8 cellular contexts compared by ENCODE assay signal in the genomic region with DNA sequence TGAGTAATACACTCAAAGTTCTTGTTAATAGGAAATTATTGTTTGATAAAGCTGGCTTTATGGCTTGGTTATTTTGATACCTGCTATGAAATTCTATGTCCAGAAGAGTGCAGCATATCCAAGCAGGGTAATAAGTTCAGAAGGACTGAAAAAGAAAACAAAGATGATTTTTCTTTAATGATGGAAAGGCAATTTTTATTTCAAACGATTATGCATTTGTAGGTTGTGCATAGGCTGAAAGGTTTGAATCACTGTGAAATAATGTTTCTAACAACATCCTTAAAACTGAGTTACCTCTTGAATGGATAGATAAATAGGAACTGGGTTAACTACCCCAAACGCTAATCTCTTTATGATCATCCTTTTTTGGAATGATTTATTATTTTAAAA. TPM values are rescaled to one million over a fixed set of nuclear protein-coding genes. Genes with fewer than 3 reads are reported as not detected.
DNase-seq lines count a peak whose midpoint lies in the region; ATAC-seq and TF ChIP-seq lines count a peak whose summit lies in the region.

No MANE protein-coding gene starts in this region.

- peak overlapping the region in 1 of 2 donors; percentile 81 for H3K4me3 ChIP-seq in cardiac fibroblast (replicated peaks in 1 of 2; ENCODE audit: low read depth in 2 of 2, low read length in 2 of 2)
- peak overlapping the region; percentile 85 for H3K4me3 ChIP-seq in naive thymus-derived CD4-positive, alpha-beta T cell (ENCODE audit: low read length)

- H3K36me3 Mint-ChIP-seq in activated naive CD4-positive, alpha-beta T cell treated with anti-CD3 and anti-CD28 coated beads for 36 hours (ENCODE audit: low read depth) = peaks cover 11% of the 10 kb centered on the region
- peaks cover 0 to 15% (median 0%) of the 10 kb centered on the region in 5 donors for H3K36me3 Mint-ChIP-seq in naive thymus-derived CD4-positive, alpha-beta T cell

- peaks cover 0 to 9% (median 0%) of the 10 kb centered on the region in 3 experiments for H3K36me3 ChIP-seq in naive thymus-derived CD4-positive, alpha-beta T cell (ENCODE audit: control insufficient read depth in 2 of 3, insufficient read depth in 3 of 3, low read length in 3 of 3)

- no peaks in the 10 kb centered on the region for H3K27me3 ChIP-seq in naive thymus-derived CD4-positive, alpha-beta T cell (ENCODE audit: control insufficient read depth in 2 of 2, insufficient read depth in 2 of 2, low read length in 2 of 2)

- POLR2A ChIA-PET in naive thymus-derived CD4-positive, alpha-beta T cell (lab: Charles Lee) = interaction anchor here (0.7 to 1.3 kb wide), 4 partner anchors 13 to 75 kb away, joined by 3 to 6 read pairs (median 4); no protein-coding TSS in a partner anchor

- no peak overlapping the region for H3K27ac ChIP-seq in naive thymus-derived CD4-positive, alpha-beta T cell (ENCODE audit: low read depth, low read length)

- intact Hi-C loops in activated naive CD4-positive, alpha-beta T cell treated with anti-CD3 and anti-CD28 coated beads for 36 hours (cut with micrococcal nuclease) = loop anchor here (2.0 to 5.0 kb wide), 5 partner anchors 276 to 706 kb away; no protein-coding TSS in a partner anchor
- intact Hi-C loops in naive thymus-derived CD4-positive, alpha-beta T cell (cut with micrococcal nuclease) = loop anchor here (1.0 to 10.0 kb wide), 12 partner anchors 36 to 1984 kb away; partner anchors contain the start of gene TBC1D32 (in 1 of the 2)

- no peak for DNase-seq in activated naive CD4-positive, alpha-beta T cell treated with anti-CD3 and anti-CD28 coated beads for 36 hours
- no peak for DNase-seq in activated naive CD4-positive, alpha-beta T cell treated with Interleukin-2 at 50 U/mL for 16 hours
- DNase-seq in NCI-H526 (lab: John Stamatoyannopoulos, UW) (peak; percentile 45 to 61), cardiac fibroblast (ENCODE audit: low read depth in 2 of 2) (peak; percentile 70 to 74), SKM-1 treated with dmso at 0.1 percent for 144 hours (lab: John Stamatoyannopoulos, UW; ENCODE audit: unreplicated experiment) (no peak)
- peak in 3 of 9 donors; percentile 20 for DNase-seq in naive thymus-derived CD4-positive, alpha-beta T cell

- H3K4me1 ChIP-seq in naive thymus-derived CD4-positive, alpha-beta T cell (ENCODE audit: control insufficient read depth in 2 of 2, insufficient read depth in 2 of 2, low read length in 2 of 2) = peaks cover 9% of the 10 kb centered on the region in 2 donors

- CTCF ChIA-PET in activated naive CD4-positive, alpha-beta T cell treated with anti-CD3 and anti-CD28 coated beads for 36 hours (lab: Charles Lee) = interaction anchor here (0.5 to 2.1 kb wide), 12 partner anchors 11 to 391 kb away, joined by 3 to 10 read pairs (median 3); no protein-coding TSS in a partner anchor
- CTCF ChIA-PET in naive thymus-derived CD4-positive, alpha-beta T cell (lab: Charles Lee) = interaction anchor here (0.7 to 1.7 kb wide), 3 partner anchors 10 to 36 kb away, joined by 4 to 6 read pairs (median 6); no protein-coding TSS in a partner anchor

- no peaks in the 10 kb centered on the region for H3K9me3 ChIP-seq in naive thymus-derived CD4-positive, alpha-beta T cell (ENCODE audit: control insufficient read depth in 2 of 3, low read length in 3 of 3)

- ATAC-seq in naive thymus-derived CD4-positive, alpha-beta T cell = no peak
- no peak for ATAC-seq in HG02571 (IDR thresholded peaks at IDR 0.05; ENCODE audit: unreplicated experiment)
- ATAC-seq in HG03442 (IDR thresholded peaks at IDR 0.05; ENCODE audit: unreplicated experiment) = no peak

- peak; percentile 55 for TF ChIP-seq CTCF in cardiac fibroblast (IDR thresholded peaks at IDR 0.05; ENCODE audit: low read depth, low read length)

- H3K27me3 Mint-ChIP-seq in activated naive CD4-positive, alpha-beta T cell treated with anti-CD3 and anti-CD28 coated beads for 36 hours (ENCODE audit: low read depth) = no peaks in the 10 kb centered on the region
- H3K27me3 Mint-ChIP-seq in naive thymus-derived CD4-positive, alpha-beta T cell = no peaks in the 10 kb centered on the region

- peak overlapping the region; percentile 83 for H3K4me3 Mint-ChIP-seq in activated naive CD4-positive, alpha-beta T cell treated with anti-CD3 and anti-CD28 coated beads for 36 hours
- peak overlapping the region; percentile 82 to 99 (median 88) for H3K4me3 Mint-ChIP-seq in naive thymus-derived CD4-positive, alpha-beta T cell

- H3K4me1 Mint-ChIP-seq in activated naive CD4-positive, alpha-beta T cell treated with anti-CD3 and anti-CD28 coated beads for 36 hours (ENCODE audit: low read depth) = peaks cover 24% of the 10 kb centered on the region
- H3K4me1 Mint-ChIP-seq in naive thymus-derived CD4-positive, alpha-beta T cell = peaks cover 8 to 45% (median 38%) of the 10 kb centered on the region in 7 donors

- H3K9me3 Mint-ChIP-seq in activated naive CD4-positive, alpha-beta T cell treated with anti-CD3 and anti-CD28 coated beads for 36 hours = no peaks in the 10 kb centered on the region
- H3K9me3 Mint-ChIP-seq in naive thymus-derived CD4-positive, alpha-beta T cell = no peaks in the 10 kb centered on the region

- no peak overlapping the region for H3K27ac Mint-ChIP-seq in activated naive CD4-positive, alpha-beta T cell treated with anti-CD3 and anti-CD28 coated beads for 36 hours
- peak overlapping the region in 6 of 9 donors; percentile 51 to 96 (median 86) for H3K27ac Mint-ChIP-seq in naive thymus-derived CD4-positive, alpha-beta T cell

RNA-seq across cellular contexts. Expression of gene MAN1A1, which starts 1.4 kb away (rescaled TPM):
- total RNA-seq in activated naive CD4-positive, alpha-beta T cell treated with anti-CD3 and anti-CD28 coated beads for 36 hours = 10 to 100 TPM; 14.8 to 15.1 TPM
- 10 to 100 TPM in 2 of 5 experiments, 1 to 10 TPM in 3; 8.3 to 22.3 (median 8.5) TPM for total RNA-seq in naive thymus-derived CD4-positive, alpha-beta T cell
- 1 to 10 TPM; 5.4 to 7.1 TPM for polyA plus RNA-seq in naive thymus-derived CD4-positive, alpha-beta T cell

Comparison
In these comparisons a context has a peak if more than half of its experiments do, and no peak if none do; other contexts are left out.
1. DNase-seq: peak in NCI-H526 (2 of 2) and cardiac fibroblast (2 of 2); none in activated naive CD4-positive, alpha-beta T cell treated with anti-CD3 and anti-CD28 coated beads for 36 hours (single experiment), activated naive CD4-positive, alpha-beta T cell treated with Interleukin-2 at 50 U/mL for 16 hours (single experiment) and SKM-1 treated with dmso at 0.1 percent for 144 hours (single experiment).